Comparison of ENCODE assay signal across 10 cellular contexts in genomic region chrX:131792356-131792749, GRCh38.
DNase-seq lines count a peak whose midpoint lies in the region; ATAC-seq, FAIRE-seq and TF ChIP-seq lines count a peak whose summit lies in the region.
"Had no signal": no experiment of that assay in that cellular context is flagged by ENCODE, and none has a peak within 500 bp of the region (broad histone marks: within the 10 kb centered on the region; RNA-seq: fewer than 3 reads in every experiment).

No MANE protein-coding gene starts in this region.

- ATAC-seq in HG03095 (IDR thresholded peaks at IDR 0.05; ENCODE audit: unreplicated experiment) (peak; percentile 70), GM21528 (IDR thresholded peaks at IDR 0.05; ENCODE audit: low FRiP score, unreplicated experiment) (no peak)

- H3K4me3 Mint-ChIP-seq in CD14-positive monocyte: no peak overlapping the region

- peak overlapping the region; percentile 33 to 63 (median 58) for H3K4me3 ChIP-seq in keratinocyte (ENCODE audit: control insufficient read depth in 2 of 3, extremely low read depth in 1 of 3, insufficient read depth in 2 of 3, low read depth in 1 of 3, low read length in 3 of 3)

- no peaks in the 10 kb centered on the region for H3K9me3 ChIP-seq in keratinocyte (ENCODE audit: control insufficient read depth, low read depth, low read length)

- H3K36me3 Mint-ChIP-seq in CD14-positive monocyte: peaks cover 3 to 6% of the 10 kb centered on the region in 2 donors

- peak; percentile 21 for DNase-seq in GM10248 (ENCODE audit: extremely low spot score)
- peak; percentile 87 for DNase-seq in T-helper 22 cell (ENCODE audit: low read depth)
- DNase-seq in keratinocyte (ENCODE audit: low read depth, low spot score): peak; percentile 75
- no peak for DNase-seq in stimulated activated CD4-positive, alpha-beta T cell treated with anti-CD3 and anti-CD28 coated beads, Interleukin-4, amount 100 ng/mL, for 1 hour
- DNase-seq in CD14-positive monocyte (ENCODE audit: low spot score): no peak
- no peak for DNase-seq in NCI-H510A treated with DMSO at 0.1 percent for 48 hours (lab: John Stamatoyannopoulos, UW)

- H4K20me1 ChIP-seq in keratinocyte (ENCODE audit: control insufficient read depth, extremely low read depth, insufficient read depth, low read length): no peaks in the 10 kb centered on the region

- intact Hi-C loops in CD14-positive monocyte (cut with micrococcal nuclease): no loop called here

- H3K27me3 Mint-ChIP-seq in CD14-positive monocyte (ENCODE audit: low read depth in 3 of 3): peaks cover 0 to 33% (median 0%) of the 10 kb centered on the region in 3 donors

- H3K9me1 ChIP-seq in keratinocyte (ENCODE audit: control insufficient read depth, extremely low read depth, insufficient read depth, low read length): no peaks in the 10 kb centered on the region

- peak overlapping the region; percentile 87 for H3K4me2 ChIP-seq in keratinocyte (ENCODE audit: control insufficient read depth, extremely low read depth, insufficient read depth, low read depth, low read length)
- H3K4me2 ChIP-seq: KMS-11 had no signal

- POLR2A ChIA-PET in GM10248 (lab: Yijun Ruan, JAX): no interaction called here

- dilution Hi-C loops in keratinocyte (cut with MboI; ENCODE audit: extremely low pct_ligation_motif_present, low sequenced_read_pairs): no loop called here

- H3K27ac ChIP-seq in keratinocyte (ENCODE audit: control insufficient read depth, insufficient read depth, low read length): peak overlapping the region; percentile 22
- H3K27ac ChIP-seq: KMS-11 had no signal

- H3K9ac ChIP-seq in keratinocyte (ENCODE audit: control insufficient read depth, extremely low read depth, insufficient read depth, low read length): peak overlapping the region; percentile 49
- H3K9ac ChIP-seq: KMS-11 had no signal

- H3K4me1 Mint-ChIP-seq in CD14-positive monocyte: no peaks in the 10 kb centered on the region

- CTCF ChIA-PET in GM10248 (lab: Yijun Ruan, JAX): no interaction called here

- no peaks in the 10 kb centered on the region for H3K79me2 ChIP-seq in keratinocyte (ENCODE audit: control insufficient read depth, insufficient read depth, low read length)

- H2AFZ ChIP-seq in keratinocyte (ENCODE audit: control insufficient read depth, low read length): peak overlapping the region; percentile 84

- H3K27ac Mint-ChIP-seq in CD14-positive monocyte: peak overlapping the region in 3 of 7 donors; percentile 44 to 92 (median 88)

- H3K4me1 ChIP-seq in keratinocyte (ENCODE audit: control insufficient read depth, extremely low read depth, insufficient read depth, low read length): peaks cover 8% of the 10 kb centered on the region

- no peaks in the 10 kb centered on the region for H3K36me3 ChIP-seq in keratinocyte (ENCODE audit: control insufficient read depth in 2 of 2, extremely low read depth in 1 of 2, insufficient read depth in 2 of 2, low read length in 2 of 2)

- H3K27me3 ChIP-seq in keratinocyte (ENCODE audit: control insufficient read depth, extremely low read depth, insufficient read depth, low read length): peaks cover 13% of the 10 kb centered on the region

- FAIRE-seq in keratinocyte (lab: Jason Lieb, UNC): peak; percentile 75
- FAIRE-seq: frontal cortex had no signal

- peaks cover 0 to 7% (median 3%) of the 10 kb centered on the region in 7 donors for H3K9me3 Mint-ChIP-seq in CD14-positive monocyte

- TF ChIP-seq CTCF in GM10248 (IDR thresholded peaks at IDR 0.05; ENCODE audit: control extremely low read depth, extremely low read depth, low read depth, missing control alignments) (no peak), keratinocyte (optimal IDR thresholded peaks at IDR 0.05 in 1 of 3, IDR thresholded peaks at IDR 0.05 in 1 of 3, conservative IDR thresholded peaks at IDR 0.05 in 1 of 3; ENCODE audit: extremely low read depth in 1 of 3, insufficient read depth in 2 of 3, low read length in 3 of 3) (peak; percentile 20 to 73 (median 50)), CD14-positive monocyte (IDR thresholded peaks at IDR 0.05) (no peak)

Comparison
In these comparisons a context has a peak if more than half of its experiments do, and no peak if none do; other contexts are left out.
1. DNase-seq: peak in GM10248 (single experiment), T-helper 22 cell (single experiment) and keratinocyte (single experiment); none in stimulated activated CD4-positive, alpha-beta T cell treated with anti-CD3 and anti-CD28 coated beads, Interleukin-4, amount 100 ng/mL, for 1 hour (single experiment), CD14-positive monocyte (single experiment) and NCI-H510A treated with DMSO at 0.1 percent for 48 hours (single experiment).
2. CTCF ChIP-seq: peak in keratinocyte (3 of 3); none in GM10248 (single experiment) and CD14-positive monocyte (single experiment).